Comparison of ENCODE assay signal across 8 cellular contexts in genomic region chr17:27631409-27631755, GRCh38. TPM values are rescaled to one million over a fixed set of nuclear protein-coding genes. Genes with fewer than 3 reads are reported as not detected.
DNase-seq lines count a peak whose midpoint lies in the region; ATAC-seq and TF ChIP-seq lines count a peak whose summit lies in the region.

No MANE protein-coding gene starts in this region.

- H3K36me3 Mint-ChIP-seq in stimulated activated naive B cell treated with anti-CD40 and anti-IgM and Interleukin-4, amounts not matched to agents 10 μg/mL and 1 μg/mL and 100 μg/mL, for 72 hours, result peaks cover 22 to 28% of the 10 kb centered on the region in 2 donors

- H3K36me3 ChIP-seq in KMS-11 (ENCODE audit: insufficient read depth), result no peaks in the 10 kb centered on the region

- no peaks in the 10 kb centered on the region for H3K27me3 ChIP-seq in KMS-11 (ENCODE audit: insufficient read depth, low read depth)

- H3K27me3 Mint-ChIP-seq in stimulated activated naive B cell treated with anti-CD40 and anti-IgM and Interleukin-4, amounts not matched to agents 10 μg/mL and 1 μg/mL and 100 μg/mL, for 72 hours, result no peaks in the 10 kb centered on the region

- peaks cover 7% of the 10 kb centered on the region for H3K4me1 ChIP-seq in KMS-11 (ENCODE audit: low read depth, poor library complexity, severe bottlenecking)

- H3K27ac Mint-ChIP-seq in stimulated activated naive B cell treated with anti-CD40 and anti-IgM and Interleukin-4, amounts not matched to agents 10 μg/mL and 1 μg/mL and 100 μg/mL, for 72 hours, result peak overlapping the region; percentile 93

- peak overlapping the region; percentile 42 for H3K4me2 ChIP-seq in KMS-11

- no peaks in the 10 kb centered on the region for H4K20me1 ChIP-seq in KMS-11 (ENCODE audit: insufficient read depth)

- H3K4me3 Mint-ChIP-seq in stimulated activated naive B cell treated with anti-CD40 and anti-IgM and Interleukin-4, amounts not matched to agents 10 μg/mL and 1 μg/mL and 100 μg/mL, for 72 hours, result peak overlapping the region; percentile 91 to 98

- peak; percentile 30 for DNase-seq in stimulated activated CD4-positive, alpha-beta T cell treated with anti-CD3 and anti-CD28 coated beads, Interleukin-15, amount 100 ng/mL, for 24 hours
- DNase-seq in stimulated activated CD4-positive, alpha-beta T cell treated with anti-CD3 and anti-CD28 coated beads, Interleukin-1b, Interleukin-23, amount 100 ng/mL, for 48 hours, result no peak
- peak; percentile 22 for DNase-seq in dermis blood vessel endothelial cell
- no peak for DNase-seq in stimulated activated naive B cell treated with anti-CD40 and anti-IgM and Interleukin-4, amounts not matched to agents 10 μg/mL and 1 μg/mL and 100 μg/mL, for 72 hours
- DNase-seq in NCI-H2196 (lab: John Stamatoyannopoulos, UW; ENCODE audit: unreplicated experiment), result no peak
- DNase-seq in NCI-H69 (lab: John Stamatoyannopoulos, UW), result no peak

- no peak overlapping the region for H3K4me3 ChIP-seq in KMS-11 (IDR thresholded peaks at IDR 0.05; ENCODE audit: insufficient read depth, low read depth, low read length)

- H3K9ac ChIP-seq in KMS-11, result no peak overlapping the region; the same call in 1 of the 2 replicates

- no peak overlapping the region for H3K27ac ChIP-seq in KMS-11

- H3K79me2 ChIP-seq in KMS-11 (ENCODE audit: insufficient read depth, low read depth), result no peaks in the 10 kb centered on the region

- peak; percentile 80 to 81 for ATAC-seq in stimulated activated naive B cell treated with anti-CD40 and anti-IgM and Interleukin-4, amounts not matched to agents 10 μg/mL and 1 μg/mL and 100 μg/mL, for 72 hours (replicated peaks)
- ATAC-seq in HG03196 (IDR thresholded peaks at IDR 0.05; ENCODE audit: unreplicated experiment), result no peak

- peaks cover 42 to 60% of the 10 kb centered on the region in 2 donors for H3K4me1 Mint-ChIP-seq in stimulated activated naive B cell treated with anti-CD40 and anti-IgM and Interleukin-4, amounts not matched to agents 10 μg/mL and 1 μg/mL and 100 μg/mL, for 72 hours

- H2AFZ ChIP-seq in KMS-11 (ENCODE audit: low read depth), result no peak overlapping the region; the same call in 1 of the 2 replicates

- TF ChIP-seq CTCF in KMS-11 (conservative IDR thresholded peaks at IDR 0.05; ENCODE audit: low read depth, low read length), result no peak

- no peaks in the 10 kb centered on the region for H3K9me3 Mint-ChIP-seq in stimulated activated naive B cell treated with anti-CD40 and anti-IgM and Interleukin-4, amounts not matched to agents 10 μg/mL and 1 μg/mL and 100 μg/mL, for 72 hours

RNA-seq across cellular contexts. Expression of gene LGALS9, which starts 0.4 kb away (rescaled TPM):
- total RNA-seq in dermis blood vessel endothelial cell, result 41.5 and 47.3 TPM in 2 replicates

Comparison
In these comparisons a context has a peak if more than half of its experiments do, and no peak if none do; other contexts are left out.
1. DNase-seq: peak in stimulated activated CD4-positive, alpha-beta T cell treated with anti-CD3 and anti-CD28 coated beads, Interleukin-15, amount 100 ng/mL, for 24 hours (single experiment) and dermis blood vessel endothelial cell (single experiment); none in stimulated activated CD4-positive, alpha-beta T cell treated with anti-CD3 and anti-CD28 coated beads, Interleukin-1b, Interleukin-23, amount 100 ng/mL, for 48 hours (single experiment), stimulated activated naive B cell treated with anti-CD40 and anti-IgM and Interleukin-4, amounts not matched to agents 10 μg/mL and 1 μg/mL and 100 μg/mL, for 72 hours (single experiment), NCI-H2196 (single experiment) and NCI-H69 (single experiment).